1 cellular context compared by ENCODE assay signal in genomic region chr2:74496997-74497776, GRCh38.
TF ChIP-seq lines count a peak whose summit lies in the region.

No MANE protein-coding gene starts in this region.

TF ChIP-seq in K562, 482 proteins besides CTCF, POLR2A, EP300 and RAD21:
- peak; percentile 99 for TF ChIP-seq NFIC (IDR thresholded peaks at IDR 0.05)
- TF ChIP-seq ZNF143 (CRISPR knock-in tag; IDR thresholded peaks at IDR 0.05), result no peak
- TF ChIP-seq SMAD1 (IDR thresholded peaks at IDR 0.05; ENCODE audit: low read depth, low read length, partially characterized antibody), result peak; percentile 80
- TF ChIP-seq, protein P1, sequence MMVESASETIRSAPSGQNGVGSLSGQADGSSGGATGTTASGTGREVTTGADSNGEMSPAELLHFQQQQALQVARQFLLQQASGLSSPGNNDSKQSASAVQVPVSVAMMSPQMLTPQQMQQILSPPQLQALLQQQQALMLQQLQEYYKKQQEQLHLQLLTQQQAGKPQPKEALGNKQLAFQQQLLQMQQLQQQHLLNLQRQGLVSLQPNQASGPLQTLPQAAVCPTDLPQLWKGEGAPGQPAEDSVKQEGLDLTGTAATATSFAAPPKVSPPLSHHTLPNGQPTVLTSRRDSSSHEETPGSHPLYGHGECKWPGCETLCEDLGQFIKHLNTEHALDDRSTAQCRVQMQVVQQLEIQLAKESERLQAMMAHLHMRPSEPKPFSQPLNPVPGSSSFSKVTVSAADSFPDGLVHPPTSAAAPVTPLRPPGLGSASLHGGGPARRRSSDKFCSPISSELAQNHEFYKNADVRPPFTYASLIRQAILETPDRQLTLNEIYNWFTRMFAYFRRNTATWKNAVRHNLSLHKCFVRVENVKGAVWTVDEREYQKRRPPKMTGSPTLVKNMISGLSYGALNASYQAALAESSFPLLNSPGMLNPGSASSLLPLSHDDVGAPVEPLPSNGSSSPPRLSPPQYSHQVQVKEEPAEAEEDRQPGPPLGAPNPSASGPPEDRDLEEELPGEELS (CRISPR knock-in tag; IDR thresholded peaks at IDR 0.05; ENCODE audit: borderline replicate concordance), result no peak
- peak; percentile 97 for TF ChIP-seq NFIX (CRISPR knock-in tag; IDR thresholded peaks at IDR 0.05; ENCODE audit: low read depth)
